In genomic region chr12:15962760-15963159, GRCh38 we compare ENCODE assay signal across 17 cellular contexts. TPM values are rescaled to one million over a fixed set of nuclear protein-coding genes. Genes with fewer than 3 reads are reported as not detected.
DNase-seq lines count a peak whose midpoint lies in the region; FAIRE-seq and TF ChIP-seq lines count a peak whose summit lies in the region.
"Had no signal": no experiment of that assay in that cellular context is flagged by ENCODE, and none has a peak within 500 bp of the region (broad histone marks: within the 10 kb centered on the region; RNA-seq: fewer than 3 reads in every experiment).

No MANE protein-coding gene starts in this region.

- DNase-seq in Daoy (ENCODE audit: low read depth) (peak; percentile 42), M059J (ENCODE audit: low read depth) (peak; percentile 86), epithelial cell of proximal tubule (ENCODE audit: low read depth) (peak; percentile 89), mesendoderm (peak; percentile 73), HuH-7 (ENCODE audit: low spot score) (no peak), transverse colon (no peak), kidney (no peak), prostate gland (ENCODE audit: low spot score) (no peak)
- DNase-seq: activated CD4-positive, alpha-beta T cell treated with anti-CD3 and anti-CD28 coated beads, Interleukin-2, amount 50 U/mL, for 48 hours; activated gamma-delta T cell; cerebellar nuclear complex; midbrain; NCI-H1417; NCI-H2107; NCI-H524; psoas muscle; WERI-Rb-1 had no signal

- no peak overlapping the region for H3K56ac ChIP-seq in mesendoderm (ENCODE audit: low read length)

- H4K5ac ChIP-seq in mesendoderm (ENCODE audit: low read length), result no peak overlapping the region

- no peak for TF ChIP-seq EP300 in transverse colon (IDR thresholded peaks at IDR 0.05; ENCODE audit: low read depth)

- intact Hi-C loops in transverse colon (cut with DNase I; ENCODE audit: low total_unique reads), result no loop called here
- intact Hi-C loops in kidney (cut with DNase I), result no loop called here
- intact Hi-C loops in prostate gland (cut with DNase I), result no loop called here

- H3K4me3 ChIP-seq in epithelial cell of proximal tubule (ENCODE audit: low read depth, low read length), result no peak overlapping the region
- H3K4me3 ChIP-seq in mesendoderm (ENCODE audit: low read length), result no peak overlapping the region
- no peak overlapping the region for H3K4me3 ChIP-seq in transverse colon
- H3K4me3 ChIP-seq in kidney (ENCODE audit: low read length in 2 of 2), result no peak overlapping the region
- no peak overlapping the region for H3K4me3 ChIP-seq in prostate gland
- H3K4me3 ChIP-seq: psoas muscle had no signal

- H3K9me3 ChIP-seq in transverse colon, result no peaks in the 10 kb centered on the region
- H3K9me3 ChIP-seq in kidney (ENCODE audit: control insufficient read depth in 1 of 2, low read length in 2 of 2), result no peaks in the 10 kb centered on the region
- no peaks in the 10 kb centered on the region for H3K9me3 ChIP-seq in prostate gland
- H3K9me3 ChIP-seq: psoas muscle had no signal

- no peak overlapping the region for H4K8ac ChIP-seq in mesendoderm (ENCODE audit: low read depth, low read length)

- no peak for TF ChIP-seq POLR2A in transverse colon (IDR thresholded peaks at IDR 0.05)
- TF ChIP-seq POLR2A in prostate gland (IDR thresholded peaks at IDR 0.05), result no peak

- TF ChIP-seq CTCF in epithelial cell of proximal tubule (conservative IDR thresholded peaks at IDR 0.05; ENCODE audit: low read depth, low read length), result no peak
- TF ChIP-seq CTCF in transverse colon (IDR thresholded peaks at IDR 0.05), result no peak
- TF ChIP-seq CTCF in kidney (IDR thresholded peaks at IDR 0.05; ENCODE audit: borderline replicate concordance, extremely low read depth, insufficient read depth), result no peak
- TF ChIP-seq CTCF in prostate gland (IDR thresholded peaks at IDR 0.05), result no peak

- FAIRE-seq in kidney (lab: Jason Lieb, UNC), result no peak

- in situ Hi-C loops in transverse colon (cut with MboI; ENCODE audit: low pct_ligation_motif_present in 1 of 4, low pct_unique_long_range_greater_than_20kb in 1 of 4, low sequenced_read_pairs in 3 of 4), result no loop called here

- no peak overlapping the region for H3K9ac ChIP-seq in mesendoderm (ENCODE audit: low read length)
- H3K9ac ChIP-seq in kidney (ENCODE audit: low read length in 2 of 2), result no peak overlapping the region

- H3K79me2 ChIP-seq in mesendoderm (ENCODE audit: control insufficient read depth, insufficient read depth, low read length), result no peaks in the 10 kb centered on the region

- WGBS in mesendoderm (ENCODE audit: extremely low coverage, insufficient coverage, low lambda C conversion rate), result no CpG with 5 or more reads among the region's 4 CpGs
- WGBS in transverse colon (ENCODE audit: low coverage in 1 of 2), 2 donors, result 93 to 96% methylated on average over 4 of the region's 4 CpGs
- 93% methylated on average over 4 of the region's 4 CpGs for WGBS in prostate gland

- no peak overlapping the region for H3K4me2 ChIP-seq in mesendoderm (ENCODE audit: low read length)

- H2BK5ac ChIP-seq in mesendoderm (ENCODE audit: low read length), result no peak overlapping the region

- H2BK15ac ChIP-seq in mesendoderm (replicated peaks; ENCODE audit: low read depth), result no peak overlapping the region

- no peaks in the 10 kb centered on the region for H3K79me1 ChIP-seq in mesendoderm (ENCODE audit: low read length)

- no peak overlapping the region for H2BK120ac ChIP-seq in mesendoderm (ENCODE audit: low read depth, low read length)

- no peak overlapping the region for H3K27ac ChIP-seq in mesendoderm (ENCODE audit: low read depth, low read length)
- H3K27ac ChIP-seq in transverse colon, result no peak overlapping the region
- H3K27ac ChIP-seq in kidney (ENCODE audit: low read depth in 2 of 2, low read length in 2 of 2), result peak overlapping the region in 1 of 2 donors; percentile 23
- no peak overlapping the region for H3K27ac ChIP-seq in prostate gland
- H3K27ac ChIP-seq: psoas muscle, WERI-Rb-1 had no signal

- H3K18ac ChIP-seq in mesendoderm (ENCODE audit: low read length), result no peak overlapping the region

- no peaks in the 10 kb centered on the region for H3K27me3 ChIP-seq in mesendoderm (ENCODE audit: insufficient read depth, low read length, poor library complexity)
- H3K27me3 ChIP-seq in transverse colon, result no peaks in the 10 kb centered on the region
- H3K27me3 ChIP-seq in prostate gland (replicated peaks; ENCODE audit: insufficient read depth), result no peaks in the 10 kb centered on the region

- H3K4me1 ChIP-seq in mesendoderm (ENCODE audit: control insufficient read depth, low read depth, low read length) (no peaks in the 10 kb centered on the region), transverse colon (no peaks in the 10 kb centered on the region), kidney (ENCODE audit: control insufficient read depth in 1 of 2, insufficient read depth in 1 of 2, low read depth in 1 of 2, low read length in 2 of 2) (peaks cover 0 to 6% of the 10 kb centered on the region in 2 donors), prostate gland (replicated peaks) (no peaks in the 10 kb centered on the region)
- H3K4me1 ChIP-seq: psoas muscle had no signal

- no peak overlapping the region for H3K4ac ChIP-seq in mesendoderm (ENCODE audit: low read depth, low read length)

- H3K36me3 ChIP-seq in mesendoderm (ENCODE audit: control insufficient read depth, insufficient read depth, low read length), result no peaks in the 10 kb centered on the region
- peaks cover 0 to 41% (median 20%) of the 10 kb centered on the region in 4 donors for H3K36me3 ChIP-seq in transverse colon
- H3K36me3 ChIP-seq in kidney (ENCODE audit: control insufficient read depth in 1 of 2, insufficient read depth in 2 of 2, low read length in 2 of 2), result peaks cover 4 to 12% of the 10 kb centered on the region in 2 donors
- H3K36me3 ChIP-seq in prostate gland, result peaks cover 0 to 5% of the 10 kb centered on the region in 2 donors

- no peak overlapping the region for H2AK5ac ChIP-seq in mesendoderm (ENCODE audit: low read length)

- no peak overlapping the region for H3K23ac ChIP-seq in mesendoderm (ENCODE audit: low read length)

RNA-seq across cellular contexts. Expression of gene DERA, which starts 51.6 kb away (rescaled TPM):
- total RNA-seq in Daoy (2014; rRNA removed; shearing (Covaris generic)), result 50.6 and 54.6 TPM in 2 replicates
- total RNA-seq in M059J (2014; rRNA removed; shearing (Covaris generic)), result 67.0 and 111 TPM in 2 replicates
- 52.6 and 76.0 TPM in 2 replicates for total RNA-seq in epithelial cell of proximal tubule
- polyA plus RNA-seq in mesendoderm (2013, experiment 1 of 2), result 10.9 TPM
- polyA plus RNA-seq in mesendoderm (2013, experiment 2 of 2), result 11.4 TPM
- 100 to 1,000 TPM in 1 of 4 donors, 10 to 100 TPM in 2, 1 to 10 TPM in 1; 9.2 to 112 (median 69.9) TPM for total RNA-seq in transverse colon
- total RNA-seq in kidney, result 40.2 TPM
- 59.5 TPM for polyA plus RNA-seq in kidney (ENCODE audit: insufficient read depth, low read depth, low replicate concordance)
- 10 to 100 TPM; 33.0 to 33.7 TPM for total RNA-seq in prostate gland

Comparison
In these comparisons a context has a peak if more than half of its experiments do, and no peak if none do; other contexts are left out.
1. DNase-seq: peak in Daoy (single experiment), M059J (single experiment), epithelial cell of proximal tubule (single experiment) and mesendoderm (single experiment); none in HuH-7 (single experiment), transverse colon (single experiment), kidney (single experiment) and prostate gland (single experiment).